In genomic region chr11:73168925-73169579, GRCh38 we compare ENCODE assay signal across 1 cellular context.
TF ChIP-seq lines count a peak whose summit lies in the region.

No MANE protein-coding gene starts in this region.

TF ChIP-seq in SK-N-SH, 30 proteins besides CTCF, POLR2A, EP300 and RAD21 (continued from another document):
- no peak for TF ChIP-seq FOSL2 (IDR thresholded peaks at IDR 0.05; ENCODE audit: borderline replicate concordance, low read depth)
- TF ChIP-seq RFX5 (IDR thresholded peaks at IDR 0.05; ENCODE audit: low read length): no peak
- no peak for TF ChIP-seq EZH2phosphoT487 (IDR thresholded peaks at IDR 0.05; ENCODE audit: borderline replicate concordance, low read depth)
- no peak for TF ChIP-seq YY1 (IDR thresholded peaks at IDR 0.05; ENCODE audit: low read depth)
- no peak for TF ChIP-seq MEF2A (IDR thresholded peaks at IDR 0.05; ENCODE audit: borderline replicate concordance, low read depth)
- TF ChIP-seq, protein P1, sequence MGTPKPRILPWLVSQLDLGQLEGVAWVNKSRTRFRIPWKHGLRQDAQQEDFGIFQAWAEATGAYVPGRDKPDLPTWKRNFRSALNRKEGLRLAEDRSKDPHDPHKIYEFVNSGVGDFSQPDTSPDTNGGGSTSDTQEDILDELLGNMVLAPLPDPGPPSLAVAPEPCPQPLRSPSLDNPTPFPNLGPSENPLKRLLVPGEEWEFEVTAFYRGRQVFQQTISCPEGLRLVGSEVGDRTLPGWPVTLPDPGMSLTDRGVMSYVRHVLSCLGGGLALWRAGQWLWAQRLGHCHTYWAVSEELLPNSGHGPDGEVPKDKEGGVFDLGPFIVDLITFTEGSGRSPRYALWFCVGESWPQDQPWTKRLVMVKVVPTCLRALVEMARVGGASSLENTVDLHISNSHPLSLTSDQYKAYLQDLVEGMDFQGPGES (IDR thresholded peaks at IDR 0.05; ENCODE audit: low read depth, low read length): no peak
- no peak for TF ChIP-seq RCOR1 (IDR thresholded peaks at IDR 0.05; ENCODE audit: low read length)
- TF ChIP-seq SIN3A (IDR thresholded peaks at IDR 0.05; ENCODE audit: borderline replicate concordance, low read depth, low read length): no peak
